In the genomic region with DNA sequence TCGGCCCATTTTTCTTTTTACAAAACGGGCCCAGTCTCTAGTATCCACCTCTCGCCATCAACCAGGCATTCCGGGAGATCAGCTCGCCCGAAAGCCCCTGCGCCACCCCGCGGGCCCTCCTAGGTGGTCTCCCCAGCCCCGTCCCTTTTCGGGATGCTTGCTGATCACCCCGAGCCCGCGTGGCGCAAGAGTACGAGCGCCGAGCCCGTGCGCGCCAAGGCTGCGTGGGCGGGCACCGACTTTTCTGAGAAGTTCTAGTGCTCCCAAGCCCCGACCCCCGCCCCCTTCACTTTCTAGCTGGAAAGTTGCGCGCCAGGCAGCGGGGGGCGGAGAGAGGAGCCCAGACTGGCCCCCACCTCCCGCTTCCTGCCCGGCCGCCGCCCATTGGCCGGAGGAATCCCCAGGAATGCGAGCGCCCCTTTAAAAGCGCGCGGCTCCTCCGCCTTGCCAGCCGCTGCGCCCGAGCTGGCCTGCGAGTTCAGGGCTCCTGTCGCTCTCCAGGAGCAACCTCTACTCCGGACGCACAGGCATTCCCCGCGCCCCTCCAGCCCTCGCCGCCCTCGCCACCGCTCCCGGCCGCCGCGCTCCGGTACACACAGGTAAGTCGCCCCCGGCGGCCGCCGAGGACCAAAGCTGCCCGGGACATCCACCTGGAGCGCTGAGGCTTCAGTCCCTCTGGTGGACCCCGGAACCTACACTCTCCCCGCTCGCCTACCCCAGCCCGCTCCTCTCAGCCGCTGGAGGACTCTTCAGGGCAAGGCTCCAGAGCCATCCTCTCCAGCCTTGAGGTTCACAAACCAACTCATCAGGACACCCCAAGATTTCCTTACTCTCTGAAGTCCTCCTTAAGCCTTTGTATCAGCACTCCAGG, we compare ENCODE assay signal across 8 cellular contexts.
A peak's percentile ranks its signal among the peaks of the same experiment; 100 is the strongest.
DNase-seq lines count a peak whose midpoint lies in the region; ATAC-seq lines count a peak whose summit lies in the region.

TSS of gene THBS1 (plus strand) at position 450 of the 871 bp plus-strand sequence. CDS start 779 bp downstream, outside the sequence.

- peak; percentile 26 for ATAC-seq in HG02884 (IDR thresholded peaks at IDR 0.05; ENCODE audit: unreplicated experiment)

- DNase-seq in GM03348 (ENCODE audit: low spot score), result peak; percentile 95
- peak; percentile 94 for DNase-seq in T1000 (lab: John Stamatoyannopoulos, UW)
- DNase-seq in central memory CD4-positive, alpha-beta T cell, result peak; percentile 3
- DNase-seq in islet precursor cell, result peak; percentile 99
- peak; percentile 41 for DNase-seq in stimulated activated CD4-positive, alpha-beta T cell treated with anti-CD3 and anti-CD28 coated beads, Interleukin-12 subunit alpha, Interleukin-12 subunit beta, amount 100 ng/mL, for 4 hours
- DNase-seq in NK-92 (lab: John Stamatoyannopoulos, UW; ENCODE audit: unreplicated experiment), result no peak
- no peak for DNase-seq in NCI-H1436 (lab: John Stamatoyannopoulos, UW)

Comparison
In these comparisons a context has a peak if more than half of its experiments do, and no peak if none do; other contexts are left out.
1. DNase-seq: peak in GM03348 (single experiment), T1000 (single experiment), central memory CD4-positive, alpha-beta T cell (single experiment), islet precursor cell (single experiment) and stimulated activated CD4-positive, alpha-beta T cell treated with anti-CD3 and anti-CD28 coated beads, Interleukin-12 subunit alpha, Interleukin-12 subunit beta, amount 100 ng/mL, for 4 hours (single experiment); none in NK-92 (single experiment) and NCI-H1436 (single experiment).